Comparison of ENCODE assay signal across 11 cellular contexts in the genomic region with DNA sequence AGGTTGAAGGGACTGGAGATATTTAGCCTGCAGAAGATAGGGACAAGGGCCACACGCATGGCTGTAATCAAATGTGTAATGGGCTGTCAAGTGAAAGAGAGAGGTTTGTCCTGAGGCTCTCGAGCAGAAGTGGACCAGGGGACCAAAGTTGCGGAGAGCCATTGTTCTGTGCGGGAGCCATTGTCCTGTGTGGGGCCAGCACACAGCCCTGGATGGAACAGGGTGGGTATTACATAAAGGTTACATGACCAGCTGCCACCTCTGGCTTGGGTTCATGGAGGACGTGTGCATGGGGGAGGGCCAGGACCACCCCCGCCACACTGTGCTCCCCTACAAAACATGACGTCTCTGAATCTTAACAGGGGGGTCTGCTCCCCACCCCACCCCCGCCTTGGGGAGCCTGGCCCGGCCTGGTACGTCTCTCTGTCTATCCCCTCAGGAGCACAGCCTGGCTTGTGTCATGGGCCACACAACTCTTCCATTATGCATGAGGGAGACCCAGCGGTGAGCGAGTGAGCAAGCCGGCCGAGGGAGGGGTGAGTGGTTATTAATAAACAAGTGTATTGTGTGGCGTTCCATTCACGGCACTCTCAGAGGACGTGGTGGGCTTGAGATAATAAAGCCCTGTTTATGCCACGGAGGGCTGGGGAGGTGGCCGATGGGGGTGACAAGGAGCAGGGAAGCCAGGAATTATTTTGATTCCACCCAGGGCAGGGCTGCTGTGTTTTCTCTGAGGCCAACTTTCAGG. TPM values are rescaled to one million over a fixed set of nuclear protein-coding genes. Genes with fewer than 3 reads are reported as not detected.
DNase-seq lines count a peak whose midpoint lies in the region; ATAC-seq and TF ChIP-seq lines count a peak whose summit lies in the region.
"Had no signal": no experiment of that assay in that cellular context is flagged by ENCODE, and none has a peak within 500 bp of the region (broad histone marks: within the 10 kb centered on the region; RNA-seq: fewer than 3 reads in every experiment).

A gene (plus strand): TSS at position 698 of the 748 bp plus-strand sequence. CDS start 73,454 bp downstream, outside the sequence.

- H3K27me3 ChIP-seq in ascending aorta (no peaks in the 10 kb centered on the region), neural progenitor cell (no peaks in the 10 kb centered on the region)

- H3K36me3 ChIP-seq in ascending aorta = no peaks in the 10 kb centered on the region
- no peaks in the 10 kb centered on the region for H3K36me3 ChIP-seq in neural progenitor cell

- peaks cover 29% of the 10 kb centered on the region for H3K4me1 Mint-ChIP-seq in neural progenitor cell
- no peaks in the 10 kb centered on the region for H3K4me1 Mint-ChIP-seq in type B pancreatic cell (ENCODE audit: unreplicated experiment)

- H3K79me2 ChIP-seq in neural progenitor cell (ENCODE audit: low read depth) = no peaks in the 10 kb centered on the region

- H3K27me3 Mint-ChIP-seq in neural progenitor cell (ENCODE audit: insufficient read depth, low read depth) (peaks cover 14% of the 10 kb centered on the region), type B pancreatic cell (peaks cover 47% of the 10 kb centered on the region)

- no peaks in the 10 kb centered on the region for H3K9me3 Mint-ChIP-seq in neural progenitor cell
- H3K9me3 Mint-ChIP-seq in type B pancreatic cell = no peaks in the 10 kb centered on the region

- H3K4me3 ChIP-seq in ascending aorta (no peak within 1 kb of the TSS), neural progenitor cell (no peak within 1 kb of the TSS)

- no peaks in the 10 kb centered on the region for H3F3A ChIP-seq in neural progenitor cell (ENCODE audit: low read depth)

- H4K20me1 ChIP-seq in neural progenitor cell (ENCODE audit: low read depth) = no peaks in the 10 kb centered on the region

- no peak within 1 kb of the TSS for H3K4me2 ChIP-seq in neural progenitor cell

- no peak for DNase-seq in ascending aorta (ENCODE audit: low spot score in 2 of 2)
- DNase-seq in Right ventricle myocardium superior = no peak
- no peak for DNase-seq in neural progenitor cell (ENCODE audit: low spot score)
- DNase-seq in type B pancreatic cell (ENCODE audit: extremely low spot score, unreplicated experiment) = no peak
- DNase-seq in NCI-H526 (lab: John Stamatoyannopoulos, UW) = no peak
- no peak for DNase-seq in hepatic stellate cell (ENCODE audit: low spot score)
- DNase-seq: NCI-H446 treated with DMSO at 0.1 percent for 48 hours; stimulated activated naive CD4-positive, alpha-beta T cell treated with Interleukin-2 at 50 U/mL for 16 hours had no signal

- H3K27ac Mint-ChIP-seq in neural progenitor cell (peak within 1 kb of the TSS; percentile 76), type B pancreatic cell (no peak within 1 kb of the TSS)

- H3K9me3 ChIP-seq in ascending aorta (no peaks in the 10 kb centered on the region), neural progenitor cell (ENCODE audit: low read depth) (no peaks in the 10 kb centered on the region)

- TF ChIP-seq CTCF in ascending aorta (IDR thresholded peaks at IDR 0.05) (no peak), neural progenitor cell (IDR thresholded peaks at IDR 0.05) (no peak), type B pancreatic cell (conservative IDR thresholded peaks at IDR 0.05) (no peak)

- H3K9ac ChIP-seq in neural progenitor cell = no peak within 1 kb of the TSS

- H3K4me1 ChIP-seq in ascending aorta (no peaks in the 10 kb centered on the region), neural progenitor cell (peaks cover 7% of the 10 kb centered on the region)

- intact Hi-C loops in ascending aorta (cut with DNase I) = no loop called here
- intact Hi-C loops in Right ventricle myocardium superior (cut with DNase I) = loop anchor here (5.0 kb wide), 1 partner anchor 43 kb away; no protein-coding TSS in a partner anchor

- H3K4me3 Mint-ChIP-seq in neural progenitor cell (peak within 1 kb of the TSS; percentile 44), type B pancreatic cell (no peak within 1 kb of the TSS)

- H3K27ac ChIP-seq in ascending aorta (no peak within 1 kb of the TSS), neural progenitor cell (no peak within 1 kb of the TSS)
- H3K27ac ChIP-seq: epithelial cell of prostate had no signal

- no peak within 1 kb of the TSS for H2AFZ ChIP-seq in neural progenitor cell (replicated peaks)

- ATAC-seq in Right ventricle myocardium superior (ENCODE audit: poor library complexity) (no peak), GM21360 (IDR thresholded peaks at IDR 0.05; ENCODE audit: unreplicated experiment) (no peak), GM21526 (IDR thresholded peaks at IDR 0.05; ENCODE audit: low FRiP score, unreplicated experiment) (no peak)

- H3K36me3 Mint-ChIP-seq in neural progenitor cell = no peaks in the 10 kb centered on the region
- no peaks in the 10 kb centered on the region for H3K36me3 Mint-ChIP-seq in type B pancreatic cell

RNA-seq across cellular contexts. Expression of the gene that starts here (rescaled TPM):
- 44.0 TPM for total RNA-seq in ascending aorta
- 11.1 TPM for total RNA-seq in Right ventricle myocardium superior
- 2.5 and 3.7 TPM in 2 replicates for total RNA-seq in neural progenitor cell (ENCODE audit: low replicate concordance)
- 16.4 and 20.0 TPM in 2 replicates for total RNA-seq in type B pancreatic cell (ENCODE audit: low replicate concordance)
